Comparison of ENCODE assay signal across 10 cellular contexts in genomic region chr6:41715779-41716515, GRCh38. TPM values are rescaled to one million over a fixed set of nuclear protein-coding genes. Genes with fewer than 3 reads are reported as not detected.
A peak's percentile ranks its signal among the peaks of the same experiment; 100 is the strongest.
DNase-seq lines count a peak whose midpoint lies in the region; ATAC-seq and TF ChIP-seq lines count a peak whose summit lies in the region.
"Had no signal": no experiment of that assay in that cellular context is flagged by ENCODE, and none has a peak within 500 bp of the region (broad histone marks: within the 10 kb centered on the region; RNA-seq: fewer than 3 reads in every experiment).

No MANE protein-coding gene starts in this region.

- H3K4me1 ChIP-seq in CD8-positive, alpha-beta memory T cell (ENCODE audit: insufficient read depth, low read length) = no peaks in the 10 kb centered on the region
- H3K4me1 ChIP-seq in effector memory CD4-positive, alpha-beta T cell (ENCODE audit: control insufficient read depth, insufficient read depth, low read length, poor library complexity, severe bottlenecking) = no peaks in the 10 kb centered on the region

- CTCF ChIA-PET in CD8-positive, alpha-beta memory T cell (lab: Charles Lee) = interaction anchor here (0.9 to 2.0 kb wide), 3 partner anchors 9 to 31 kb away, joined by 3 to 8 read pairs (median 4); no protein-coding TSS in a partner anchor
- CTCF ChIA-PET in activated CD8-positive, alpha-beta T cell treated with anti-CD3 and anti-CD28 coated beads, Interleukin-2, amount 10 ng/mL, durations not matched to agents 7 days and 5 days (lab: Charles Lee) = interaction anchor here (1.3 to 2.7 kb wide), 7 partner anchors 10 to 347 kb away, joined by 3 to 28 read pairs (median 6); no protein-coding TSS in a partner anchor

- peak overlapping the region in 5 of 8 donors; percentile 19 to 88 (median 52) for H3K27ac Mint-ChIP-seq in CD8-positive, alpha-beta memory T cell
- peak overlapping the region; percentile 37 for H3K27ac Mint-ChIP-seq in HFFc6
- H3K27ac Mint-ChIP-seq in activated CD8-positive, alpha-beta T cell treated with anti-CD3 and anti-CD28 coated beads, Interleukin-2, amount 10 ng/mL, durations not matched to agents 7 days and 5 days = peak overlapping the region; percentile 85
- peak overlapping the region; percentile 33 to 95 (median 83) for H3K27ac Mint-ChIP-seq in naive B cell

- peaks cover 16 to 34% (median 21%) of the 10 kb centered on the region in 3 donors for H3K4me1 Mint-ChIP-seq in CD8-positive, alpha-beta memory T cell
- H3K4me1 Mint-ChIP-seq in HFFc6 (ENCODE audit: low read depth) (peaks cover 50% of the 10 kb centered on the region), naive B cell (peaks cover 72 to 97% (median 88%) of the 10 kb centered on the region in 3 donors)
- peaks cover 41% of the 10 kb centered on the region for H3K4me1 Mint-ChIP-seq in activated CD8-positive, alpha-beta T cell treated with anti-CD3 and anti-CD28 coated beads, Interleukin-2, amount 10 ng/mL, durations not matched to agents 7 days and 5 days (ENCODE audit: low read depth)

- no peaks in the 10 kb centered on the region for H3K36me3 ChIP-seq in CD8-positive, alpha-beta memory T cell (ENCODE audit: insufficient read depth, low read length)
- no peaks in the 10 kb centered on the region for H3K36me3 ChIP-seq in effector memory CD4-positive, alpha-beta T cell (ENCODE audit: control insufficient read depth, insufficient read depth, low read length)

- POLR2A ChIA-PET in CD8-positive, alpha-beta memory T cell (lab: Charles Lee) = no interaction called here
- POLR2A ChIA-PET in activated CD8-positive, alpha-beta T cell treated with anti-CD3 and anti-CD28 coated beads, Interleukin-2, amount 10 ng/mL, durations not matched to agents 7 days and 5 days (lab: Charles Lee) = interaction anchor here (0.6 to 1.9 kb wide), 6 partner anchors 10 to 576 kb away, joined by 3 to 11 read pairs (median 4); no protein-coding TSS in a partner anchor

- no peak overlapping the region for H3K4me3 ChIP-seq in CD8-positive, alpha-beta memory T cell (ENCODE audit: low read length)
- no peak overlapping the region for H3K4me3 ChIP-seq in effector memory CD4-positive, alpha-beta T cell (ENCODE audit: insufficient read depth, low read depth, low read length, poor library complexity, severe bottlenecking)

- H3K4me3 Mint-ChIP-seq in CD8-positive, alpha-beta memory T cell = peak overlapping the region in 1 of 7 donors; percentile 29
- H3K4me3 Mint-ChIP-seq in HFFc6 (no peak overlapping the region), naive B cell (peak overlapping the region; percentile 17 to 84 (median 70))
- no peak overlapping the region for H3K4me3 Mint-ChIP-seq in activated CD8-positive, alpha-beta T cell treated with anti-CD3 and anti-CD28 coated beads, Interleukin-2, amount 10 ng/mL, durations not matched to agents 7 days and 5 days
- H3K4me3 Mint-ChIP-seq: naive thymus-derived CD4-positive, alpha-beta T cell had no signal

- TF ChIP-seq CTCF in HFFc6 (IDR thresholded peaks at IDR 0.05) (no peak), omental fat pad (IDR thresholded peaks at IDR 0.05) (no peak)

- no peaks in the 10 kb centered on the region for H3K27me3 Mint-ChIP-seq in CD8-positive, alpha-beta memory T cell
- peaks cover 1% of the 10 kb centered on the region; the same call in 1 of the 2 replicates for H3K27me3 Mint-ChIP-seq in HFFc6 (ENCODE audit: insufficient read depth)
- no peaks in the 10 kb centered on the region for H3K27me3 Mint-ChIP-seq in activated CD8-positive, alpha-beta T cell treated with anti-CD3 and anti-CD28 coated beads, Interleukin-2, amount 10 ng/mL, durations not matched to agents 7 days and 5 days (ENCODE audit: low read depth)
- no peaks in the 10 kb centered on the region for H3K27me3 Mint-ChIP-seq in naive B cell
- H3K27me3 Mint-ChIP-seq: naive thymus-derived CD4-positive, alpha-beta T cell had no signal

- H3K36me3 Mint-ChIP-seq in CD8-positive, alpha-beta memory T cell = peaks cover 0 to 4% (median 0%) of the 10 kb centered on the region in 3 donors
- H3K36me3 Mint-ChIP-seq in HFFc6 (ENCODE audit: low read depth) = peaks cover 4% of the 10 kb centered on the region; the same call in 1 of the 2 replicates
- peaks cover 2% of the 10 kb centered on the region for H3K36me3 Mint-ChIP-seq in activated CD8-positive, alpha-beta T cell treated with anti-CD3 and anti-CD28 coated beads, Interleukin-2, amount 10 ng/mL, durations not matched to agents 7 days and 5 days (ENCODE audit: low read depth)
- H3K36me3 Mint-ChIP-seq in naive B cell = peaks cover 0 to 2% of the 10 kb centered on the region in 2 donors

- H3K27ac ChIP-seq in CD8-positive, alpha-beta memory T cell (ENCODE audit: low read depth, low read length) = no peak overlapping the region
- H3K27ac ChIP-seq in effector memory CD4-positive, alpha-beta T cell (ENCODE audit: insufficient read depth, low read length, poor library complexity, severe bottlenecking) = no peak overlapping the region

- H3K9me3 Mint-ChIP-seq in CD8-positive, alpha-beta memory T cell = no peaks in the 10 kb centered on the region
- H3K9me3 Mint-ChIP-seq in HFFc6 (no peaks in the 10 kb centered on the region), naive B cell (no peaks in the 10 kb centered on the region)
- no peaks in the 10 kb centered on the region for H3K9me3 Mint-ChIP-seq in activated CD8-positive, alpha-beta T cell treated with anti-CD3 and anti-CD28 coated beads, Interleukin-2, amount 10 ng/mL, durations not matched to agents 7 days and 5 days (ENCODE audit: insufficient read depth)

- no peak for DNase-seq in CD8-positive, alpha-beta memory T cell
- DNase-seq in HFFc6 (no peak), naive B cell (no peak), T1000 (lab: John Stamatoyannopoulos, UW) (no peak), cortex of kidney (lab: John Stamatoyannopoulos, UW) (no peak), omental fat pad (ENCODE audit: low spot score) (no peak)
- peak; percentile 47 for DNase-seq in activated CD8-positive, alpha-beta T cell treated with anti-CD3 and anti-CD28 coated beads, Interleukin-2, amount 10 ng/mL, durations not matched to agents 7 days and 5 days
- DNase-seq in effector memory CD4-positive, alpha-beta T cell = no peak
- DNase-seq: naive thymus-derived CD4-positive, alpha-beta T cell had no signal

- no peaks in the 10 kb centered on the region for H3K9me3 ChIP-seq in CD8-positive, alpha-beta memory T cell (ENCODE audit: low read length)
- no peaks in the 10 kb centered on the region for H3K9me3 ChIP-seq in effector memory CD4-positive, alpha-beta T cell (ENCODE audit: control insufficient read depth, low read length)

- ATAC-seq in activated CD8-positive, alpha-beta T cell treated with anti-CD3 and anti-CD28 coated beads, Interleukin-2, amount 10 ng/mL, durations not matched to agents 7 days and 5 days = peak; percentile 67
- ATAC-seq in naive B cell (ENCODE audit: low read depth in 2 of 2) = peak; percentile 32 to 40
- no peak for ATAC-seq in omental fat pad (ENCODE audit: low FRiP score)
- ATAC-seq: naive thymus-derived CD4-positive, alpha-beta T cell had no signal

- no peaks in the 10 kb centered on the region for H3K27me3 ChIP-seq in CD8-positive, alpha-beta memory T cell (ENCODE audit: insufficient read depth, low read length, poor library complexity, severe bottlenecking)
- no peaks in the 10 kb centered on the region for H3K27me3 ChIP-seq in effector memory CD4-positive, alpha-beta T cell (replicated peaks; ENCODE audit: control insufficient read depth, insufficient read depth, low read length, poor library complexity, severe bottlenecking)

RNA-seq across cellular contexts. Expression of gene TFEB, which starts 19.5 kb away (rescaled TPM):
- total RNA-seq in CD8-positive, alpha-beta memory T cell = 10 to 100 TPM; 12.0 to 12.5 TPM
- 18.8 TPM for polyA plus RNA-seq in CD8-positive, alpha-beta memory T cell
- total RNA-seq in HFFc6 (2021; fragmentation: NEBNext Ultra II Directional; extraction: Animal tissue kit (Norgen Biotek cat#: 25700)) = 10 to 100 TPM in 4 of 6 experiments, 1 to 10 TPM in 2; 8.7 to 14.2 (median 11.0) TPM
- 10 to 100 TPM; 18.5 to 21.2 TPM for total RNA-seq in activated CD8-positive, alpha-beta T cell treated with anti-CD3 and anti-CD28 coated beads, Interleukin-2, amount 10 ng/mL, durations not matched to agents 7 days and 5 days
- 100 to 1,000 TPM in 1 of 6 donors, 10 to 100 TPM in 5; 52.3 to 145 (median 72.6) TPM for polyA plus RNA-seq in naive B cell (ENCODE audit: low read depth in 6 of 6)
- total RNA-seq in omental fat pad = 10 to 100 TPM in 3 of 4 donors, 1 to 10 TPM in 1; 7.1 to 24.4 (median 14.5) TPM

RNA-seq across cellular contexts. Expression of gene PGC, which starts 31.2 kb away (rescaled TPM):
- not detected for total RNA-seq in CD8-positive, alpha-beta memory T cell
- not detected for polyA plus RNA-seq in CD8-positive, alpha-beta memory T cell
- not detected for total RNA-seq in HFFc6 (2021; fragmentation: NEBNext Ultra II Directional; extraction: Animal tissue kit (Norgen Biotek cat#: 25700))
- total RNA-seq in activated CD8-positive, alpha-beta T cell treated with anti-CD3 and anti-CD28 coated beads, Interleukin-2, amount 10 ng/mL, durations not matched to agents 7 days and 5 days = not detected
- not detected for polyA plus RNA-seq in naive B cell (ENCODE audit: low read depth in 6 of 6)
- total RNA-seq in omental fat pad = not detected
- total RNA-seq: fibroblast of villous mesenchyme; naive thymus-derived CD4-positive, alpha-beta T cell had no signal
- polyA plus RNA-seq: naive thymus-derived CD4-positive, alpha-beta T cell had no signal

Comparison
In these comparisons a context has a peak if more than half of its experiments do, and no peak if none do; other contexts are left out.
1. H3K4me3 Mint-ChIP-seq: peak in naive B cell (8 of 8); none in HFFc6 (single experiment) and activated CD8-positive, alpha-beta T cell treated with anti-CD3 and anti-CD28 coated beads, Interleukin-2, amount 10 ng/mL, durations not matched to agents 7 days and 5 days (single experiment).
2. Peak in every context shown above with its lines, with median percentiles within 50 percentile points of each other: H3K27ac Mint-ChIP-seq.